16 cellular contexts compared by ENCODE assay signal in genomic region chr10:113415246-113415645, GRCh38.
"Had no signal": no experiment of that assay in that cellular context is flagged by ENCODE, and none has a peak within 500 bp of the region (broad histone marks: within the 10 kb centered on the region; RNA-seq: fewer than 3 reads in every experiment).

No MANE protein-coding gene starts in this region.

- ATAC-seq: activated CD8-positive, alpha-beta memory T cell treated with anti-CD3 and anti-CD28 coated beads, Interleukin-2, amount 10 ng/mL, durations not matched to agents 7 days and 5 days; lower lobe of right lung; right lobe of liver; stimulated activated naive CD8-positive, alpha-beta T cell treated with anti-CD3 and anti-CD28 coated beads, Interleukin-15, amount 100 ng/mL, for 72 hours had no signal

- DNase-seq: activated CD4-positive, alpha-beta memory T cell treated with anti-CD3 and anti-CD28 coated beads for 36 hours; activated CD8-positive, alpha-beta memory T cell treated with anti-CD3 and anti-CD28 coated beads, Interleukin-2, amount 10 ng/mL, durations not matched to agents 7 days and 5 days; activated effector memory CD4-positive, alpha-beta T cell treated with Interleukin-2 at 50 U/mL for 16 hours; activated naive CD4-positive, alpha-beta T cell treated with anti-CD3 and anti-CD28 coated beads, Interleukin-2, amount 50 U/mL, for 16 hours; activated T-cell treated with anti-CD3 and anti-CD28 coated beads, Interleukin-2, amount 50 U/mL, for 1 hour; central memory CD4-positive, alpha-beta T cell; colonic mucosa; esophagus squamous epithelium; immature natural killer cell; lower lobe of right lung; midbrain; right lobe of liver; stimulated activated CD4-positive, alpha-beta T cell treated with anti-CD3 and anti-CD28 coated beads, Interleukin-1b, Interleukin-23, amount 100 ng/mL, for 48 hours; stimulated activated naive CD8-positive, alpha-beta T cell treated with anti-CD3 and anti-CD28 coated beads, Interleukin-15, amount 100 ng/mL, for 72 hours; WERI-Rb-1 had no signal

- H3K9me3 ChIP-seq: colonic mucosa, right lobe of liver had no signal

- H3K27ac ChIP-seq: colonic mucosa, esophagus squamous epithelium, lower lobe of right lung, right lobe of liver, WERI-Rb-1 had no signal

- H3K27me3 ChIP-seq: colonic mucosa, right lobe of liver had no signal

- H3K4me1 ChIP-seq: colonic mucosa, esophagus squamous epithelium, heart left ventricle, lower lobe of right lung, right lobe of liver had no signal

- H3K4me3 ChIP-seq: colonic mucosa, esophagus squamous epithelium, heart left ventricle, lower lobe of right lung, right lobe of liver had no signal

- H3K36me3 ChIP-seq: colonic mucosa, esophagus squamous epithelium, heart left ventricle, lower lobe of right lung, right lobe of liver, WERI-Rb-1 had no signal
